Comparison of ENCODE assay signal across 9 cellular contexts in genomic region chr2:202278036-202278760, GRCh38. TPM values are rescaled to one million over a fixed set of nuclear protein-coding genes. Genes with fewer than 3 reads are reported as not detected.
DNase-seq lines count a peak whose midpoint lies in the region; ATAC-seq, FAIRE-seq and TF ChIP-seq lines count a peak whose summit lies in the region.
"Had no signal": no experiment of that assay in that cellular context is flagged by ENCODE, and none has a peak within 500 bp of the region (broad histone marks: within the 10 kb centered on the region; RNA-seq: fewer than 3 reads in every experiment).

No MANE protein-coding gene starts in this region.

- peaks cover 15% of the 10 kb centered on the region for H3K4me1 Mint-ChIP-seq in central memory CD8-positive, alpha-beta T cell

- H3K4me3 ChIP-seq in pancreas (no peak overlapping the region), right cardiac atrium (ENCODE audit: low read length) (no peak overlapping the region), H7 (ENCODE audit: insufficient read depth, low read depth, low read length) (no peak overlapping the region)

- H3K27me3 Mint-ChIP-seq in central memory CD8-positive, alpha-beta T cell, result no peaks in the 10 kb centered on the region
- H3K27me3 Mint-ChIP-seq: naive B cell had no signal

- no peak for TF ChIP-seq CTCF in pancreas (IDR thresholded peaks at IDR 0.05)

- FAIRE-seq in GM18507 (lab: Jason Lieb, UNC), result peak; percentile 18
- FAIRE-seq in pancreas (lab: Jason Lieb, UNC), result no peak

- intact Hi-C loops in pancreas (cut with DNase I) (no loop called here), right cardiac atrium (cut with DNase I) (loop anchor here in 1 of 4 donors (10.0 kb wide), 1 partner anchor 97 kb away; the partner anchor contains the start of gene BMPR2)

- H3K9me3 ChIP-seq in pancreas (no peaks in the 10 kb centered on the region), right cardiac atrium (ENCODE audit: control insufficient read depth, low read length) (no peaks in the 10 kb centered on the region)

- no peaks in the 10 kb centered on the region for H3K9me3 Mint-ChIP-seq in central memory CD8-positive, alpha-beta T cell
- H3K9me3 Mint-ChIP-seq: naive B cell had no signal

- H3K27ac Mint-ChIP-seq in central memory CD8-positive, alpha-beta T cell (ENCODE audit: low read depth), result peak overlapping the region; percentile 90

- peaks cover 0 to 36% (median 8%) of the 10 kb centered on the region in 3 donors for H3K36me3 ChIP-seq in pancreas
- H3K36me3 ChIP-seq in H7 (replicated peaks; ENCODE audit: control insufficient read depth, insufficient read depth, low read length), result peaks cover 34% of the 10 kb centered on the region

- H3K36me3 Mint-ChIP-seq in central memory CD8-positive, alpha-beta T cell (ENCODE audit: insufficient read depth), result peaks cover 61% of the 10 kb centered on the region

- DNase-seq in GM18507 (ENCODE audit: extremely low spot score, insufficient read length, low read depth), result no peak
- DNase-seq in M059J (ENCODE audit: low read depth), result peak; percentile 76
- no peak for DNase-seq in central memory CD8-positive, alpha-beta T cell (ENCODE audit: low spot score in 2 of 2)
- no peak for DNase-seq in pancreas
- DNase-seq in right cardiac atrium, result no peak
- no peak for DNase-seq in islet precursor cell
- DNase-seq in H7, result no peak
- DNase-seq: naive B cell had no signal

- H3K27me3 ChIP-seq in pancreas (no peaks in the 10 kb centered on the region), right cardiac atrium (ENCODE audit: control insufficient read depth, insufficient read depth) (no peaks in the 10 kb centered on the region), H7 (ENCODE audit: control insufficient read depth, insufficient read depth, low read length) (no peaks in the 10 kb centered on the region)

- H3K27ac ChIP-seq in pancreas (peak overlapping the region in 1 of 4 donors; percentile 20), right cardiac atrium (ENCODE audit: low read length) (no peak overlapping the region)

- peak; percentile 59 for ATAC-seq in central memory CD8-positive, alpha-beta T cell (replicated peaks; ENCODE audit: extremely low read depth, poor library complexity, severe bottlenecking)
- ATAC-seq in pancreas (peak in 3 of 4 donors; percentile 24 to 80 (median 69)), right cardiac atrium (no peak), GM19397 (IDR thresholded peaks at IDR 0.05; ENCODE audit: unreplicated experiment) (no peak)

- H3K4me3 Mint-ChIP-seq in central memory CD8-positive, alpha-beta T cell, result peak overlapping the region; percentile 8
- H3K4me3 Mint-ChIP-seq: naive B cell had no signal

- peaks cover 0 to 16% (median 11%) of the 10 kb centered on the region in 3 donors for H3K4me1 ChIP-seq in pancreas
- peaks cover 2% of the 10 kb centered on the region for H3K4me1 ChIP-seq in right cardiac atrium (ENCODE audit: control insufficient read depth, insufficient read depth, low read length)

- WGBS in pancreas, 2 donors, result 68 to 75% methylated on average over 6 of the region's 6 CpGs
- 70% methylated on average over 6 of the region's 6 CpGs for WGBS in right cardiac atrium

RNA-seq across cellular contexts. Expression of gene NOP58, which starts 12.6 kb away (rescaled TPM):
- total RNA-seq in M059J (2014; rRNA removed; shearing (Covaris generic)), result 57.0 and 90.4 TPM in 2 replicates
- total RNA-seq in pancreas (10 to 100 TPM; 16.6 to 43.2 (median 26.7) TPM), right cardiac atrium (10 to 100 TPM; 21.4 to 38.4 (median 23.4) TPM)
- polyA plus RNA-seq in pancreas (10 to 100 TPM; 67.1 to 92.7 TPM), right cardiac atrium (26.8 TPM)
- total RNA-seq in H7 (2014; rRNA removed; shearing (Covaris generic)), result 70.7 and 95.9 TPM in 2 replicates

RNA-seq across cellular contexts. Expression of gene SUMO1, which starts 39.8 kb away (rescaled TPM):
- 207 and 214 TPM in 2 replicates for total RNA-seq in M059J (2014; rRNA removed; shearing (Covaris generic))
- total RNA-seq in pancreas (10 to 100 TPM; 20.4 to 43.8 (median 27.7) TPM), right cardiac atrium (10 to 100 TPM; 60.4 to 71.6 (median 65.0) TPM)
- polyA plus RNA-seq in pancreas (10 to 100 TPM; 45.2 to 62.3 TPM), right cardiac atrium (101 TPM)
- total RNA-seq in H7 (2014; rRNA removed; shearing (Covaris generic)), result 216 and 326 TPM in 2 replicates

Comparison
In these comparisons a context has a peak if more than half of its experiments do, and no peak if none do; other contexts are left out.
1. ATAC-seq: peak in central memory CD8-positive, alpha-beta T cell (single experiment) and pancreas (3 of 4); none in right cardiac atrium (0 of 2) and GM19397 (single experiment).